Comparison of ENCODE assay signal across 20 cellular contexts in genomic region chr5:640461-641330, GRCh38. TPM values are rescaled to one million over a fixed set of nuclear protein-coding genes. Genes with fewer than 3 reads are reported as not detected.
DNase-seq lines count a peak whose midpoint lies in the region; ATAC-seq and TF ChIP-seq lines count a peak whose summit lies in the region.
"Had no signal": no experiment of that assay in that cellular context is flagged by ENCODE, and none has a peak within 500 bp of the region (broad histone marks: within the 10 kb centered on the region; RNA-seq: fewer than 3 reads in every experiment).

No MANE protein-coding gene starts in this region.

- WGBS in right lobe of liver (ENCODE audit: insufficient coverage, low coverage, low lambda C conversion rate, missing lambda C conversion rate): 80% methylated on average over 5 of the region's 35 CpGs

- TF ChIP-seq POLR2A in right lobe of liver (IDR thresholded peaks at IDR 0.05): no peak

- H3K36me3 ChIP-seq in right lobe of liver: peaks cover 0 to 2% (median 1%) of the 10 kb centered on the region in 4 donors

- H3K27ac ChIP-seq in right lobe of liver: no peak overlapping the region
- H3K27ac ChIP-seq in coronary artery: no peak overlapping the region
- H3K27ac ChIP-seq: BLaER1 had no signal

- peaks cover 9% of the 10 kb centered on the region for H3K36me3 Mint-ChIP-seq in osteocyte (ENCODE audit: unreplicated experiment)

- no peaks in the 10 kb centered on the region for H3K9me3 Mint-ChIP-seq in stimulated activated naive CD8-positive, alpha-beta T cell treated with anti-CD3 and anti-CD28 coated beads, Interleukin-15, amount 100 ng/mL, for 72 hours
- no peaks in the 10 kb centered on the region for H3K9me3 Mint-ChIP-seq in osteocyte (ENCODE audit: unreplicated experiment)
- H3K9me3 Mint-ChIP-seq: H9 had no signal

- TF ChIP-seq CTCF in right lobe of liver (IDR thresholded peaks at IDR 0.05) (no peak), osteocyte (IDR thresholded peaks at IDR 0.05) (no peak), coronary artery (IDR thresholded peaks at IDR 0.05) (no peak)

- no peaks in the 10 kb centered on the region for H3K9me3 ChIP-seq in right lobe of liver
- H3K9me3 ChIP-seq: BLaER1 had no signal

- H3K4me3 ChIP-seq in right lobe of liver (no peak overlapping the region), coronary artery (no peak overlapping the region)
- H3K4me3 ChIP-seq: BLaER1 had no signal

- H3K4me1 Mint-ChIP-seq in stimulated activated naive CD8-positive, alpha-beta T cell treated with anti-CD3 and anti-CD28 coated beads, Interleukin-15, amount 100 ng/mL, for 72 hours: peaks cover 8% of the 10 kb centered on the region
- peaks cover 7% of the 10 kb centered on the region for H3K4me1 Mint-ChIP-seq in osteocyte (ENCODE audit: unreplicated experiment)
- H3K4me1 Mint-ChIP-seq: H9 had no signal

- no peaks in the 10 kb centered on the region for H3K4me1 ChIP-seq in right lobe of liver

- intact Hi-C loops in right lobe of liver (cut with DNase I): no loop called here

- H3K27me3 Mint-ChIP-seq in stimulated activated naive CD8-positive, alpha-beta T cell treated with anti-CD3 and anti-CD28 coated beads, Interleukin-15, amount 100 ng/mL, for 72 hours: no peaks in the 10 kb centered on the region
- no peaks in the 10 kb centered on the region for H3K27me3 Mint-ChIP-seq in osteocyte (ENCODE audit: unreplicated experiment)
- H3K27me3 Mint-ChIP-seq: CD4-positive, alpha-beta memory T cell had no signal

- ATAC-seq in stimulated activated naive CD8-positive, alpha-beta T cell treated with anti-CD3 and anti-CD28 coated beads, Interleukin-15, amount 100 ng/mL, for 72 hours: peak; percentile 36
- no peak for ATAC-seq in stimulated activated naive CD8-positive, alpha-beta T cell treated with anti-CD3 and anti-CD28 coated beads, Interleukin-15, Interleukin-2, amounts not matched to agents 100 U/mL and 50 U/mL, for 24 hours
- no peak for ATAC-seq in right lobe of liver
- no peak for ATAC-seq in GM21723 (IDR thresholded peaks at IDR 0.05; ENCODE audit: unreplicated experiment)
- ATAC-seq: Panc1 had no signal

- H3K27ac Mint-ChIP-seq in stimulated activated naive CD8-positive, alpha-beta T cell treated with anti-CD3 and anti-CD28 coated beads, Interleukin-15, amount 100 ng/mL, for 72 hours: peak overlapping the region in 1 of 2 donors; percentile 85
- H3K27ac Mint-ChIP-seq in osteocyte (ENCODE audit: unreplicated experiment): no peak overlapping the region
- H3K27ac Mint-ChIP-seq: CD4-positive, alpha-beta memory T cell had no signal

- no peak overlapping the region for H3K4me3 Mint-ChIP-seq in stimulated activated naive CD8-positive, alpha-beta T cell treated with anti-CD3 and anti-CD28 coated beads, Interleukin-15, amount 100 ng/mL, for 72 hours
- H3K4me3 Mint-ChIP-seq in osteocyte (ENCODE audit: unreplicated experiment): no peak overlapping the region
- H3K4me3 Mint-ChIP-seq: CD4-positive, alpha-beta memory T cell; H9 had no signal

- no peaks in the 10 kb centered on the region for H3K27me3 ChIP-seq in right lobe of liver
- H3K27me3 ChIP-seq: BLaER1 had no signal

- no peak for DNase-seq in stimulated activated naive CD8-positive, alpha-beta T cell treated with anti-CD3 and anti-CD28 coated beads, Interleukin-15, amount 100 ng/mL, for 72 hours
- DNase-seq in stimulated activated naive CD8-positive, alpha-beta T cell treated with anti-CD3 and anti-CD28 coated beads, Interleukin-15, Interleukin-2, amounts not matched to agents 100 U/mL and 50 U/mL, for 24 hours: no peak
- DNase-seq in right lobe of liver: peak in 2 of 3 donors; percentile 16 to 37
- peak; percentile 84 for DNase-seq in osteocyte (ENCODE audit: extremely low spot score, unreplicated experiment)
- DNase-seq in coronary artery (ENCODE audit: low spot score): no peak
- no peak for DNase-seq in NCI-H748 (lab: John Stamatoyannopoulos, UW; ENCODE audit: unreplicated experiment)
- DNase-seq: Calu3; CD4-positive, alpha-beta memory T cell; GF-D8; H9; NCI-H1092 treated with DMSO at 0.1 percent for 48 hours; NCI-H146; NCI-H2029 treated with DMSO at 0.1 percent for 48 hours; NCI-H2171; NCI-H446; NCI-H69; SHP77 had no signal

RNA-seq across cellular contexts. Expression of gene CEP72, which starts 28.6 kb away (rescaled TPM):
- total RNA-seq in right lobe of liver: 1 to 10 TPM; 3.4 to 6.0 (median 4.2) TPM
- 5.4 and 7.6 TPM in 2 replicates for total RNA-seq in osteocyte

RNA-seq across cellular contexts. Expression of gene TPPP, which starts 52.5 kb away (rescaled TPM):
- total RNA-seq in right lobe of liver: 1 to 10 TPM; 1.9 to 4.3 (median 2.4) TPM
- total RNA-seq in osteocyte: 0.13 and 0.16 TPM in 2 replicates

Comparison
In these comparisons a context has a peak if more than half of its experiments do, and no peak if none do; other contexts are left out.
1. DNase-seq: peak in right lobe of liver (2 of 3) and osteocyte (single experiment); none in stimulated activated naive CD8-positive, alpha-beta T cell treated with anti-CD3 and anti-CD28 coated beads, Interleukin-15, amount 100 ng/mL, for 72 hours (0 of 2), stimulated activated naive CD8-positive, alpha-beta T cell treated with anti-CD3 and anti-CD28 coated beads, Interleukin-15, Interleukin-2, amounts not matched to agents 100 U/mL and 50 U/mL, for 24 hours (single experiment), coronary artery (single experiment) and NCI-H748 (single experiment).